ENCODE assay signal across 29 cellular contexts in genomic region chr10:13023754-13024153, GRCh38.
"Had no signal": no experiment of that assay in that cellular context is flagged by ENCODE, and none has a peak within 500 bp of the region (broad histone marks: within the 10 kb centered on the region; RNA-seq: fewer than 3 reads in every experiment).

No MANE protein-coding gene starts in this region.

- H3K4me1 Mint-ChIP-seq: stimulated activated effector memory CD8-positive, alpha-beta T cell treated with anti-CD3 and anti-CD28 coated beads, Interleukin-12 subunit alpha, Interleukin-12 subunit beta, amount 100 ng/mL, for 72 hours; stimulated activated naive B cell treated with anti-CD40 and anti-IgM and Interleukin-4, amounts not matched to agents 10 μg/mL and 1 μg/mL and 100 μg/mL, for 72 hours; stimulated activated naive CD8-positive, alpha-beta T cell treated with anti-CD3 and anti-CD28 coated beads, Interleukin-15, amount 100 ng/mL, for 72 hours had no signal

- H3K9me3 Mint-ChIP-seq: type B pancreatic cell had no signal

- H3K4me3 Mint-ChIP-seq: stimulated activated effector memory CD8-positive, alpha-beta T cell treated with anti-CD3 and anti-CD28 coated beads, Interleukin-12 subunit alpha, Interleukin-12 subunit beta, amount 100 ng/mL, for 72 hours; stimulated activated memory B cell treated with anti-CD40 and anti-IgM and Interleukin-4, amounts not matched to agents 10 μg/mL and 1 μg/mL and 100 μg/mL, for 72 hours; stimulated activated naive B cell treated with anti-CD40 and anti-IgM and Interleukin-4, amounts not matched to agents 10 μg/mL and 1 μg/mL and 100 μg/mL, for 72 hours; stimulated activated naive CD8-positive, alpha-beta T cell treated with anti-CD3 and anti-CD28 coated beads, Interleukin-15, amount 100 ng/mL, for 72 hours; stimulated activated naive CD8-positive, alpha-beta T cell treated with anti-CD3 and anti-CD28 coated beads, Interleukin-15, Interleukin-2, amounts not matched to agents 100 ng/mL and 50 ng/mL, for 24 hours; type B pancreatic cell had no signal

- H3K27me3 ChIP-seq: suprapubic skin, testis, thyroid gland, tibial artery, tibial nerve, transverse colon, upper lobe of left lung, upper lobe of right lung, uterus, vagina had no signal

- H3K36me3 Mint-ChIP-seq: stimulated activated effector memory CD8-positive, alpha-beta T cell treated with anti-CD3 and anti-CD28 coated beads, Interleukin-12 subunit alpha, Interleukin-12 subunit beta, amount 100 ng/mL, for 72 hours; stimulated activated naive B cell treated with anti-CD40 and anti-IgM and Interleukin-4, amounts not matched to agents 10 μg/mL and 1 μg/mL and 100 μg/mL, for 72 hours; type B pancreatic cell had no signal

- H3K27ac ChIP-seq: stomach, suprapubic skin, testis, thoracic aorta, thyroid gland, tibial artery, tibial nerve, transverse colon, upper lobe of left lung, upper lobe of right lung, uterus, vagina had no signal

- FAIRE-seq: urothelium cell line had no signal

- H3K27ac Mint-ChIP-seq: stimulated activated effector memory CD8-positive, alpha-beta T cell treated with anti-CD3 and anti-CD28 coated beads, Interleukin-12 subunit alpha, Interleukin-12 subunit beta, amount 100 ng/mL, for 72 hours; stimulated activated memory B cell treated with anti-CD40 and anti-IgM and Interleukin-4, amounts not matched to agents 10 μg/mL and 1 μg/mL and 100 μg/mL, for 72 hours; stimulated activated naive B cell treated with anti-CD40 and anti-IgM and Interleukin-4, amounts not matched to agents 10 μg/mL and 1 μg/mL and 100 μg/mL, for 72 hours; stimulated activated naive CD8-positive, alpha-beta T cell treated with anti-CD3 and anti-CD28 coated beads, Interleukin-15, amount 100 ng/mL, for 72 hours; stimulated activated naive CD8-positive, alpha-beta T cell treated with anti-CD3 and anti-CD28 coated beads, Interleukin-15, Interleukin-2, amounts not matched to agents 100 ng/mL and 50 ng/mL, for 24 hours; type B pancreatic cell had no signal

- ATAC-seq: stimulated activated effector memory CD8-positive, alpha-beta T cell treated with anti-CD3 and anti-CD28 coated beads, Interleukin-12 subunit alpha, Interleukin-12 subunit beta, amount 100 ng/mL, for 72 hours; stimulated activated memory B cell treated with anti-CD40 and anti-IgM and Interleukin-4, amounts not matched to agents 10 μg/mL and 1 μg/mL and 100 μg/mL, for 72 hours; stimulated activated naive B cell treated with anti-CD40 and anti-IgM and Interleukin-4, amounts not matched to agents 10 μg/mL and 1 μg/mL and 100 μg/mL, for 72 hours; stimulated activated naive CD8-positive, alpha-beta T cell treated with anti-CD3 and anti-CD28 coated beads, Interleukin-15, amount 100 ng/mL, for 72 hours; stimulated activated naive CD8-positive, alpha-beta T cell treated with anti-CD3 and anti-CD28 coated beads, Interleukin-15, Interleukin-2, amounts not matched to agents 100 U/mL and 50 U/mL, for 24 hours; upper lobe of right lung had no signal

- H3K4me3 ChIP-seq: stomach, suprapubic skin, testis, thoracic aorta, thyroid gland, tibial artery, tibial nerve, transverse colon, upper lobe of left lung, upper lobe of right lung, uterus, vagina had no signal

- H3K4me1 ChIP-seq: stomach, suprapubic skin, testis, thyroid gland, tibial artery, tibial nerve, transverse colon, upper lobe of left lung, upper lobe of right lung, uterus, vagina had no signal

- DNase-seq: stimulated activated CD4-positive, alpha-beta T cell treated with anti-CD3 and anti-CD28 coated beads, Interleukin-2, amount 100 ng/mL, for 48 hours; stimulated activated CD4-positive, alpha-beta T cell treated with anti-CD3 and anti-CD28 coated beads, Interleukin-4, amount 100 ng/mL, for 1 hour; stimulated activated CD4-positive, alpha-beta T cell treated with anti-CD3 and anti-CD28 coated beads, Interleukin-4, amount 100 ng/mL, for 24 hours; stimulated activated CD4-positive, alpha-beta T cell treated with anti-CD3 and anti-CD28 coated beads, Interleukin-4, amount 100 ng/mL, for 4 hours; stimulated activated CD8-positive, alpha-beta memory T cell treated with anti-CD3 and anti-CD28 coated beads, Interleukin-4, amount 100 ng/mL, for 48 hours; stimulated activated naive B cell treated with anti-CD40 and anti-IgM and Interleukin-4, amounts not matched to agents 10 μg/mL and 1 μg/mL and 100 μg/mL, for 72 hours; stimulated activated naive CD4-positive, alpha-beta T cell; stimulated activated naive CD4-positive, alpha-beta T cell treated with Interleukin-2 at 50 U/mL for 16 hours; stimulated activated naive CD8-positive, alpha-beta T cell treated with anti-CD3 and anti-CD28 coated beads, Interleukin-15, amount 100 ng/mL, for 72 hours; stimulated activated naive CD8-positive, alpha-beta T cell treated with anti-CD3 and anti-CD28 coated beads, Interleukin-15, Interleukin-2, amounts not matched to agents 100 U/mL and 50 U/mL, for 24 hours; stomach; substantia nigra; testis; thyroid gland; tibial artery; transverse colon; trophoblast cell; upper lobe of left lung; upper lobe of right lung; uterus had no signal

- H3K36me3 ChIP-seq: stomach, suprapubic skin, thoracic aorta, thyroid gland, tibial artery, tibial nerve, transverse colon, upper lobe of left lung, upper lobe of right lung, uterus, vagina had no signal

- H3K9me3 ChIP-seq: suprapubic skin, testis, thyroid gland, upper lobe of right lung, uterus had no signal
